ENCODE assay signal across 8 cellular contexts in genomic region chr9:129383415-129384088, GRCh38.
DNase-seq lines count a peak whose midpoint lies in the region; ATAC-seq and TF ChIP-seq lines count a peak whose summit lies in the region.

No MANE protein-coding gene starts in this region.

- H3K36me3 ChIP-seq in Caco-2 (ENCODE audit: control insufficient read depth, insufficient read depth, low read length) (no peaks in the 10 kb centered on the region), right lobe of liver (no peaks in the 10 kb centered on the region)

- H3K9me3 Mint-ChIP-seq in Caco-2 (ENCODE audit: unreplicated experiment): no peaks in the 10 kb centered on the region
- H3K9me3 Mint-ChIP-seq in dendritic cell treated with granulocyte-macrophage colony-stimulating factor and Interleukin-4, amounts not matched to agents 40 ng/mL and 50 ng/mL, for 4 days: no peaks in the 10 kb centered on the region

- no peaks in the 10 kb centered on the region for H3K36me3 Mint-ChIP-seq in Caco-2 (ENCODE audit: insufficient read depth, unreplicated experiment)
- no peaks in the 10 kb centered on the region for H3K36me3 Mint-ChIP-seq in dendritic cell treated with granulocyte-macrophage colony-stimulating factor and Interleukin-4, amounts not matched to agents 40 ng/mL and 50 ng/mL, for 4 days (ENCODE audit: low read depth)

- ATAC-seq in GM21717 (IDR thresholded peaks at IDR 0.05; ENCODE audit: unreplicated experiment) (peak; percentile 74), right lobe of liver (peak; percentile 75 to 89 (median 83)), HG02588 (IDR thresholded peaks at IDR 0.05; ENCODE audit: unreplicated experiment) (no peak)

- DNase-seq in Caco-2 (peak; percentile 70 to 72), NCI-H1436 (lab: John Stamatoyannopoulos, UW) (peak; percentile 74), right lobe of liver (peak; percentile 84 to 85 (median 84))
- peak; percentile 41 to 57 for DNase-seq in activated CD4-positive, alpha-beta T cell treated with anti-CD3 and anti-CD28 coated beads, Interleukin-2, amount 50 U/mL, for 24 hours (ENCODE audit: low read depth in 1 of 2, low spot score in 1 of 2)
- DNase-seq in stimulated activated CD4-positive, alpha-beta T cell treated with anti-CD3 and anti-CD28 coated beads, Interleukin-2, amount 100 ng/mL, for 48 hours: peak; percentile 36 to 57

- no peaks in the 10 kb centered on the region for H3K27me3 ChIP-seq in Caco-2 (replicated peaks; ENCODE audit: control insufficient read depth, insufficient read depth, low read length)
- no peaks in the 10 kb centered on the region for H3K27me3 ChIP-seq in right lobe of liver

- WGBS in right lobe of liver (ENCODE audit: insufficient coverage, low coverage, low lambda C conversion rate, missing lambda C conversion rate): 9% methylated on average over 25 of the region's 72 CpGs

- intact Hi-C loops in Caco-2 (cut with micrococcal nuclease; ENCODE audit: unreplicated experiment) (no loop called here), right lobe of liver (cut with DNase I) (no loop called here)
- intact Hi-C loops in dendritic cell treated with granulocyte-macrophage colony-stimulating factor and Interleukin-4, amounts not matched to agents 40 ng/mL and 50 ng/mL, for 4 days (cut with micrococcal nuclease): loop anchor here (2.0 to 5.0 kb wide), 2 partner anchors 34 to 63 kb away; no protein-coding TSS in a partner anchor

- CTCF ChIA-PET in Caco-2 (lab: Charles Lee): interaction anchor here (0.5 to 1.0 kb wide), 5 partner anchors 22 to 216 kb away, joined by 3 to 4 read pairs (median 3); no protein-coding TSS in a partner anchor

- TF ChIP-seq CTCF in Caco-2 (IDR thresholded peaks at IDR 0.05; ENCODE audit: insufficient read depth in 1 of 2, low read depth in 1 of 2, low read length in 1 of 2, severe bottlenecking in 1 of 2, unreplicated experiment in 1 of 2) (no peak), right lobe of liver (IDR thresholded peaks at IDR 0.05) (peak in 3 of 4 donors; percentile 13 to 15 (median 13))

- POLR2A ChIA-PET in Caco-2 (lab: Charles Lee): interaction anchor here (0.5 to 1.3 kb wide), 4 partner anchors 76 to 302 kb away, joined by 3 to 5 read pairs (median 4); partner anchors contain the start of gene DOLPP1

- no TSS peak for BruUV-seq in Caco-2 (replicated peaks; lab: Mats Ljungman, UMichigan)

- H3K4me1 Mint-ChIP-seq in Caco-2 (ENCODE audit: low read depth, unreplicated experiment): peaks cover 13% of the 10 kb centered on the region
- peaks cover 37% of the 10 kb centered on the region for H3K4me1 Mint-ChIP-seq in dendritic cell treated with granulocyte-macrophage colony-stimulating factor and Interleukin-4, amounts not matched to agents 40 ng/mL and 50 ng/mL, for 4 days (ENCODE audit: low read depth)

- H3K27me3 Mint-ChIP-seq in Caco-2 (ENCODE audit: insufficient read depth, unreplicated experiment): no peaks in the 10 kb centered on the region
- H3K27me3 Mint-ChIP-seq in dendritic cell treated with granulocyte-macrophage colony-stimulating factor and Interleukin-4, amounts not matched to agents 40 ng/mL and 50 ng/mL, for 4 days: peaks cover 4% of the 10 kb centered on the region

- peak; percentile 71 for TF ChIP-seq POLR2A in right lobe of liver (IDR thresholded peaks at IDR 0.05)

- peak overlapping the region; percentile 82 for H3K27ac Mint-ChIP-seq in Caco-2 (ENCODE audit: unreplicated experiment)
- peak overlapping the region; percentile 95 for H3K27ac Mint-ChIP-seq in dendritic cell treated with granulocyte-macrophage colony-stimulating factor and Interleukin-4, amounts not matched to agents 40 ng/mL and 50 ng/mL, for 4 days

- peak overlapping the region; percentile 87 to 96 (median 90) for H3K27ac ChIP-seq in right lobe of liver

- H3K4me1 ChIP-seq in Caco-2: peaks cover 13% of the 10 kb centered on the region
- peaks cover 0 to 10% (median 6%) of the 10 kb centered on the region in 4 donors for H3K4me1 ChIP-seq in right lobe of liver

- H3K4me3 Mint-ChIP-seq in Caco-2 (ENCODE audit: unreplicated experiment): peak overlapping the region; percentile 68
- H3K4me3 Mint-ChIP-seq in dendritic cell treated with granulocyte-macrophage colony-stimulating factor and Interleukin-4, amounts not matched to agents 40 ng/mL and 50 ng/mL, for 4 days: peak overlapping the region; percentile 74

- H3K9me3 ChIP-seq in Caco-2 (no peaks in the 10 kb centered on the region), right lobe of liver (no peaks in the 10 kb centered on the region)

- H3K4me3 ChIP-seq in Caco-2 (ENCODE audit: low read depth, low read length): peak overlapping the region; percentile 60
- H3K4me3 ChIP-seq in right lobe of liver: peak overlapping the region; percentile 51 to 65 (median 62)

Comparison
In these comparisons a context has a peak if more than half of its experiments do, and no peak if none do; other contexts are left out.
1. CTCF ChIP-seq: peak in right lobe of liver (3 of 4); none in Caco-2 (0 of 2).
2. Peak in every context shown above with its lines, with median percentiles within 50 percentile points of each other: DNase-seq.